ENCODE assay signal across 21 cellular contexts in genomic region chr3:111590096-111590491, GRCh38. TPM values are rescaled to one million over a fixed set of nuclear protein-coding genes. Genes with fewer than 3 reads are reported as not detected.
DNase-seq lines count a peak whose midpoint lies in the region; ATAC-seq and FAIRE-seq lines count a peak whose summit lies in the region.
"Had no signal": no experiment of that assay in that cellular context is flagged by ENCODE, and none has a peak within 500 bp of the region (broad histone marks: within the 10 kb centered on the region; RNA-seq: fewer than 3 reads in every experiment).

No MANE protein-coding gene starts in this region.

- intact Hi-C loops in CD4-positive, alpha-beta memory T cell (cut with micrococcal nuclease): no loop called here

- H3K27ac Mint-ChIP-seq in CD4-positive, alpha-beta memory T cell: peak overlapping the region in 4 of 7 donors; percentile 29 to 63 (median 40)
- peak overlapping the region; percentile 75 for H3K27ac Mint-ChIP-seq in T-helper 17 cell

- no peak overlapping the region for H3K27ac ChIP-seq in CD4-positive, alpha-beta memory T cell (ENCODE audit: low read depth, low read length)
- H3K27ac ChIP-seq: adrenal gland, C4-2B, coronary artery, left lung had no signal

- no peak overlapping the region for H3K4me3 Mint-ChIP-seq in CD4-positive, alpha-beta memory T cell
- H3K4me3 Mint-ChIP-seq in T-helper 17 cell: no peak overlapping the region
- H3K4me3 Mint-ChIP-seq: naive B cell had no signal

- H3K36me3 ChIP-seq in CD4-positive, alpha-beta memory T cell (ENCODE audit: insufficient read depth, low read length): peaks cover 21% of the 10 kb centered on the region
- H3K36me3 ChIP-seq: adrenal gland, left lung had no signal

- FAIRE-seq in frontal cortex (lab: Jason Lieb, UNC): no peak
- FAIRE-seq: RCC 7860 had no signal

- no peak overlapping the region for H3K4me3 ChIP-seq in CD4-positive, alpha-beta memory T cell (ENCODE audit: low read length in 2 of 2)
- H3K4me3 ChIP-seq: adrenal gland, coronary artery, left lung had no signal

- no peaks in the 10 kb centered on the region for H3K27me3 ChIP-seq in CD4-positive, alpha-beta memory T cell (ENCODE audit: insufficient read depth, low read length)
- H3K27me3 ChIP-seq: adrenal gland, left lung had no signal

- CTCF ChIA-PET in CD4-positive, alpha-beta memory T cell (lab: Charles Lee; ENCODE audit: partially characterized antibody): interaction anchor here (0.9 to 3.5 kb wide), 8 partner anchors 9 to 79 kb away, joined by 3 to 20 read pairs (median 4); no protein-coding TSS in a partner anchor

- POLR2A ChIA-PET in CD4-positive, alpha-beta memory T cell (lab: Charles Lee; ENCODE audit: partially characterized antibody): interaction anchor here (1.0 kb wide), 1 partner anchor 10 kb away, joined by 3 read pairs; no protein-coding TSS in a partner anchor

- no peaks in the 10 kb centered on the region for H3K27me3 Mint-ChIP-seq in CD4-positive, alpha-beta memory T cell
- no peaks in the 10 kb centered on the region for H3K27me3 Mint-ChIP-seq in T-helper 17 cell
- H3K27me3 Mint-ChIP-seq: naive B cell had no signal

- peaks cover 29% of the 10 kb centered on the region for H3K4me1 ChIP-seq in CD4-positive, alpha-beta memory T cell (ENCODE audit: insufficient read depth, low read length)
- H3K4me1 ChIP-seq: adrenal gland, left lung had no signal

- H3K36me3 Mint-ChIP-seq in CD4-positive, alpha-beta memory T cell: peaks cover 68 to 75% of the 10 kb centered on the region in 2 donors
- peaks cover 11% of the 10 kb centered on the region for H3K36me3 Mint-ChIP-seq in T-helper 17 cell (ENCODE audit: low read depth)
- H3K36me3 Mint-ChIP-seq: naive B cell had no signal

- ATAC-seq in GM18907 (IDR thresholded peaks at IDR 0.05; ENCODE audit: unreplicated experiment) (peak; percentile 30), T-helper 17 cell (no peak)
- ATAC-seq: left lung had no signal

- no peaks in the 10 kb centered on the region for H3K9me3 ChIP-seq in CD4-positive, alpha-beta memory T cell (ENCODE audit: control insufficient read depth in 1 of 2, low read length in 2 of 2)
- no peaks in the 10 kb centered on the region for H3K9me3 ChIP-seq in T-helper 17 cell (ENCODE audit: control insufficient read depth, low read length, poor library complexity, severe bottlenecking)
- H3K9me3 ChIP-seq: adrenal gland, left lung had no signal

- H3K4me1 Mint-ChIP-seq in CD4-positive, alpha-beta memory T cell: peaks cover 26 to 54% (median 43%) of the 10 kb centered on the region in 4 donors
- H3K4me1 Mint-ChIP-seq in T-helper 17 cell: peaks cover 38% of the 10 kb centered on the region

- H3K9me3 Mint-ChIP-seq in CD4-positive, alpha-beta memory T cell: peaks cover 0 to 2% (median 0%) of the 10 kb centered on the region in 8 donors

- no peak for DNase-seq in CD4-positive, alpha-beta memory T cell
- DNase-seq in T-helper 17 cell: no peak
- DNase-seq in islet precursor cell: peak; percentile 77
- DNase-seq in NCI-H1694 (lab: John Stamatoyannopoulos, UW): no peak
- no peak for DNase-seq in frontal cortex (ENCODE audit: low spot score in 2 of 2)
- no peak for DNase-seq in Kasumi-1 (lab: John Stamatoyannopoulos, UW)
- DNase-seq: activated CD4-positive, alpha-beta T cell treated with anti-CD3 and anti-CD28 coated beads, Interleukin-2, amount 50 U/mL, for 4 hours; adrenal gland; GOT3; KBM-7; left lung; naive B cell; NCI-H146; stimulated activated CD4-positive, alpha-beta T cell treated with anti-CD3 and anti-CD28 coated beads, Interleukin-2, amount 100 ng/mL, for 24 hours; stimulated activated CD8-positive, alpha-beta memory T cell treated with anti-CD3 and anti-CD28 coated beads, Interleukin-4, amount 100 ng/mL, for 48 hours had no signal

RNA-seq across cellular contexts. Expression of gene ZBED2, which starts 5.1 kb away (rescaled TPM):
- total RNA-seq in CD4-positive, alpha-beta memory T cell: under 1 TPM in 1 of 2 experiments, not detected in 1; 0.19 TPM
- 1 to 10 TPM in 1 of 2 donors, not detected in 1; 1.4 TPM for polyA plus RNA-seq in CD4-positive, alpha-beta memory T cell
- under 1 TPM; 0.12 to 0.13 TPM for total RNA-seq in T-helper 17 cell
- not detected for total RNA-seq in frontal cortex
- total RNA-seq: NCI-H460, ureter had no signal
- polyA plus RNA-seq: adrenal gland had no signal

RNA-seq across cellular contexts. Expression of gene CD96, which starts 48.1 kb away (rescaled TPM):
- 100 to 1,000 TPM; 215 to 228 TPM for total RNA-seq in CD4-positive, alpha-beta memory T cell
- 100 to 1,000 TPM; 199 to 307 TPM for polyA plus RNA-seq in CD4-positive, alpha-beta memory T cell
- 100 to 1,000 TPM; 190 to 201 TPM for total RNA-seq in T-helper 17 cell
- not detected for total RNA-seq in frontal cortex
- total RNA-seq: NCI-H460 had no signal

Comparison
In these comparisons a context has a peak if more than half of its experiments do, and no peak if none do; other contexts are left out.
1. RNA of gene CD96, which starts 48.1 kb away (total RNA-seq): 215 to 228 TPM in CD4-positive, alpha-beta memory T cell and 190 to 201 TPM in T-helper 17 cell; not detected in frontal cortex (single experiment); every median in the first group is over 100 times any median in the second.